Comparison of ENCODE assay signal across 8 cellular contexts in genomic region chr4:52861879-52862604, GRCh38. TPM values are rescaled to one million over a fixed set of nuclear protein-coding genes. Genes with fewer than 3 reads are reported as not detected.
DNase-seq lines count a peak whose midpoint lies in the region; ATAC-seq lines count a peak whose summit lies in the region.

A gene with protein sequence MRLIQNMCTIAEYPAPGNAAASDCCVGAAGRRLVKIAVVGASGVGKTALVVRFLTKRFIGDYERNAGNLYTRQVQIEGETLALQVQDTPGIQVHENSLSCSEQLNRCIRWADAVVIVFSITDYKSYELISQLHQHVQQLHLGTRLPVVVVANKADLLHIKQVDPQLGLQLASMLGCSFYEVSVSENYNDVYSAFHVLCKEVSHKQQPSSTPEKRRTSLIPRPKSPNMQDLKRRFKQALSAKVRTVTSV (plus strand): TSS chr4:52862317. CDS start chr4:52862508, 191 bp downstream.

- H3K4me1 Mint-ChIP-seq in effector memory CD8-positive, alpha-beta T cell (ENCODE audit: low read depth in 2 of 2): peaks cover 8% of the 10 kb centered on the region in 2 donors

- H3K36me3 Mint-ChIP-seq in effector memory CD8-positive, alpha-beta T cell (ENCODE audit: insufficient read depth): no peaks in the 10 kb centered on the region

- peak within 1 kb of the TSS; percentile 70 for H3K4me3 Mint-ChIP-seq in effector memory CD8-positive, alpha-beta T cell

- peaks cover 53 to 58% of the 10 kb centered on the region in 2 donors for H3K27me3 Mint-ChIP-seq in effector memory CD8-positive, alpha-beta T cell

- H3K27ac Mint-ChIP-seq in effector memory CD8-positive, alpha-beta T cell: no peak within 1 kb of the TSS

- ATAC-seq in GM19043 (IDR thresholded peaks at IDR 0.05; ENCODE audit: low read depth, unreplicated experiment) (peak; percentile 99), HG03342 (IDR thresholded peaks at IDR 0.05; ENCODE audit: unreplicated experiment) (peak; percentile 99)
- peak; percentile 96 for ATAC-seq in effector memory CD8-positive, alpha-beta T cell (replicated peaks)

- no peaks in the 10 kb centered on the region for H3K9me3 Mint-ChIP-seq in effector memory CD8-positive, alpha-beta T cell

- DNase-seq in AG20443 (ENCODE audit: low spot score) (peak; percentile 98), NCI-H526 (lab: John Stamatoyannopoulos, UW) (peak; percentile 32 to 91), mesenteric fat pad (ENCODE audit: low spot score) (peak; percentile 93)
- peak; percentile 59 to 63 for DNase-seq in activated CD8-positive, alpha-beta memory T cell treated with anti-CD3 and anti-CD28 coated beads for 4 hours (ENCODE audit: low read depth in 2 of 2)
- peak; percentile 72 to 77 (median 72) for DNase-seq in effector memory CD8-positive, alpha-beta T cell
- peak; percentile 66 for DNase-seq in stimulated activated CD8-positive, alpha-beta memory T cell treated with anti-CD3 and anti-CD28 coated beads, Interleukin-12 subunit alpha, Interleukin-12 subunit beta, amount 100 ng/mL, for 24 hours (ENCODE audit: extremely low read depth)

RNA-seq across cellular contexts. Expression of the gene that starts here (rescaled TPM):
- total RNA-seq in mesenteric fat pad: 0.77 TPM

Comparison
In these comparisons a context has a peak if more than half of its experiments do, and no peak if none do; other contexts are left out.
1. Peak in every context shown above with its lines: DNase-seq and ATAC-seq.
2. Peak in DNase-seq in mesenteric fat pad; RNA of the gene not detected or under 1 TPM.